In genomic region chr20:62602550-62602949, GRCh38 we compare ENCODE assay signal across 8 cellular contexts. TPM values are rescaled to one million over a fixed set of nuclear protein-coding genes. Genes with fewer than 3 reads are reported as not detected.
A peak's percentile ranks its signal among the peaks of the same experiment; 100 is the strongest.
DNase-seq lines count a peak whose midpoint lies in the region; ATAC-seq and TF ChIP-seq lines count a peak whose summit lies in the region.

No MANE protein-coding gene starts in this region.

- peak overlapping the region; percentile 88 to 91 (median 88) for H3K27ac ChIP-seq in upper lobe of left lung

- intact Hi-C loops in left ventricle myocardium superior (cut with micrococcal nuclease) = loop anchor here (10.0 kb wide), 1 partner anchor 178 kb away; the partner anchor contains the start of gene RBBP8NL

- H3K27me3 ChIP-seq in upper lobe of left lung = no peaks in the 10 kb centered on the region

- no peak for TF ChIP-seq EP300 in upper lobe of left lung (IDR thresholded peaks at IDR 0.05)

- H3K4me1 ChIP-seq in upper lobe of left lung = peaks cover 28 to 56% (median 50%) of the 10 kb centered on the region in 4 donors

- ATAC-seq in left ventricle myocardium superior = peak; percentile 26
- ATAC-seq in upper lobe of left lung (ENCODE audit: low FRiP score in 2 of 2) = peak; percentile 53 to 63
- no peak for ATAC-seq in GM18867 (IDR thresholded peaks at IDR 0.05; ENCODE audit: unreplicated experiment)
- ATAC-seq in HG03159 (IDR thresholded peaks at IDR 0.05; ENCODE audit: unreplicated experiment) = no peak

- no peak for TF ChIP-seq CTCF in upper lobe of left lung (IDR thresholded peaks at IDR 0.05)

- peak in 2 of 4 donors; percentile 23 to 37 for TF ChIP-seq POLR2A in upper lobe of left lung (IDR thresholded peaks at IDR 0.05)

- peak; percentile 32 for DNase-seq in activated gamma-delta T cell treated with Interleukin-2 at 50 U/mL for 16 hours
- no peak for DNase-seq in activated gamma-delta T cell (lab: John Stamatoyannopoulos, UW)
- DNase-seq in activated CD4-positive, alpha-beta T cell treated with anti-CD3 and anti-CD28 coated beads, Interleukin-2, amount 50 U/mL, for 48 hours = peak; percentile 31 to 45
- peak; percentile 53 for DNase-seq in left ventricle myocardium superior
- peak in 1 of 2 donors; percentile 90 for DNase-seq in upper lobe of left lung
- no peak for DNase-seq in cerebellum (ENCODE audit: low spot score)

- H3K9me3 ChIP-seq in upper lobe of left lung = no peaks in the 10 kb centered on the region

- 34 to 59% methylated on average over 9 to 10 of the region's 10 CpGs for WGBS in upper lobe of left lung, 2 donors

- no peaks in the 10 kb centered on the region for H3K36me3 ChIP-seq in upper lobe of left lung

- H3K4me3 ChIP-seq in upper lobe of left lung = peak overlapping the region in 3 of 4 donors; percentile 0 to 31 (median 1)

RNA-seq across cellular contexts. Expression of gene SLCO4A1, which starts 39.8 kb away (rescaled TPM):
- total RNA-seq in left ventricle myocardium superior (9.4 TPM), upper lobe of left lung (10 to 100 TPM; 39.9 to 86.7 (median 49.1) TPM), cerebellum (2.1 TPM)

Comparison
In these comparisons a context has a peak if more than half of its experiments do, and no peak if none do; other contexts are left out.
1. DNase-seq: peak in activated gamma-delta T cell treated with Interleukin-2 at 50 U/mL for 16 hours (single experiment), activated CD4-positive, alpha-beta T cell treated with anti-CD3 and anti-CD28 coated beads, Interleukin-2, amount 50 U/mL, for 48 hours (2 of 2) and left ventricle myocardium superior (single experiment); none in activated gamma-delta T cell (single experiment) and cerebellum (single experiment).
2. ATAC-seq: peak in left ventricle myocardium superior (single experiment) and upper lobe of left lung (2 of 2); none in GM18867 (single experiment) and HG03159 (single experiment).